In genomic region chr20:38050691-38051090, GRCh38 we compare ENCODE assay signal across 15 cellular contexts. TPM values are rescaled to one million over a fixed set of nuclear protein-coding genes. Genes with fewer than 3 reads are reported as not detected.
DNase-seq lines count a peak whose midpoint lies in the region; ATAC-seq and TF ChIP-seq lines count a peak whose summit lies in the region.
"Had no signal": no experiment of that assay in that cellular context is flagged by ENCODE, and none has a peak within 500 bp of the region (broad histone marks: within the 10 kb centered on the region; RNA-seq: fewer than 3 reads in every experiment).

No MANE protein-coding gene starts in this region.

- peaks cover 15% of the 10 kb centered on the region for H3K4me1 Mint-ChIP-seq in activated naive CD4-positive, alpha-beta T cell treated with anti-CD3 and anti-CD28 coated beads, Interleukin-2, amount 10 ng/mL, durations not matched to agents 7 days and 5 days
- peaks cover 40% of the 10 kb centered on the region for H3K4me1 Mint-ChIP-seq in stimulated activated effector memory CD8-positive, alpha-beta T cell treated with anti-CD3 and anti-CD28 coated beads, Interleukin-12 subunit alpha, Interleukin-12 subunit beta, amount 100 ng/mL, for 72 hours

- TF ChIP-seq CTCF in VCaP (conservative IDR thresholded peaks at IDR 0.05) = no peak

- no peaks in the 10 kb centered on the region for H3K27me3 Mint-ChIP-seq in activated naive CD4-positive, alpha-beta T cell treated with anti-CD3 and anti-CD28 coated beads, Interleukin-2, amount 10 ng/mL, durations not matched to agents 7 days and 5 days

- no peak for DNase-seq in activated naive CD4-positive, alpha-beta T cell treated with anti-CD3 and anti-CD28 coated beads, Interleukin-2, amount 50 U/mL, for 72 hours (ENCODE audit: low spot score in 2 of 2)
- DNase-seq in activated naive CD4-positive, alpha-beta T cell treated with anti-CD3 and anti-CD28 coated beads, Interleukin-2, amount 10 ng/mL, durations not matched to agents 7 days and 5 days = no peak
- DNase-seq in fibroblast of peridontal ligament (ENCODE audit: extremely low read depth) (peak; percentile 34), NCI-H2029 treated with DMSO at 0.1 percent for 48 hours (lab: John Stamatoyannopoulos, UW) (no peak), nucleus accumbens (lab: John Stamatoyannopoulos, UW) (no peak)
- no peak for DNase-seq in stimulated activated effector memory CD8-positive, alpha-beta T cell treated with anti-CD3 and anti-CD28 coated beads, Interleukin-12 subunit alpha, Interleukin-12 subunit beta, amount 100 ng/mL, for 72 hours (ENCODE audit: low spot score in 2 of 2)
- DNase-seq: activated gamma-delta T cell; AML-193; dermis blood vessel endothelial cell; NCI-H2107; retina; stimulated activated CD4-positive, alpha-beta T cell treated with anti-CD3 and anti-CD28 coated beads, Interleukin-4, amount 100 ng/mL, for 24 hours; stimulated activated naive CD4-positive, alpha-beta T cell had no signal

- H3K27ac ChIP-seq in VCaP = peak overlapping the region; percentile 37

- CTCF ChIA-PET in activated naive CD4-positive, alpha-beta T cell treated with anti-CD3 and anti-CD28 coated beads, Interleukin-2, amount 10 ng/mL, durations not matched to agents 7 days and 5 days (lab: Charles Lee) = interaction anchor here (0.9 to 1.6 kb wide), 4 partner anchors 10 to 173 kb away, joined by 3 to 7 read pairs (median 5); no protein-coding TSS in a partner anchor

- H3K9me3 Mint-ChIP-seq in activated naive CD4-positive, alpha-beta T cell treated with anti-CD3 and anti-CD28 coated beads, Interleukin-2, amount 50 U/mL, for 72 hours = no peaks in the 10 kb centered on the region
- no peaks in the 10 kb centered on the region for H3K9me3 Mint-ChIP-seq in activated naive CD4-positive, alpha-beta T cell treated with anti-CD3 and anti-CD28 coated beads, Interleukin-2, amount 10 ng/mL, durations not matched to agents 7 days and 5 days
- no peaks in the 10 kb centered on the region for H3K9me3 Mint-ChIP-seq in stimulated activated effector memory CD8-positive, alpha-beta T cell treated with anti-CD3 and anti-CD28 coated beads, Interleukin-12 subunit alpha, Interleukin-12 subunit beta, amount 100 ng/mL, for 72 hours

- no peak overlapping the region for H3K4me3 Mint-ChIP-seq in activated naive CD4-positive, alpha-beta T cell treated with anti-CD3 and anti-CD28 coated beads, Interleukin-2, amount 10 ng/mL, durations not matched to agents 7 days and 5 days
- H3K4me3 Mint-ChIP-seq in stimulated activated effector memory CD8-positive, alpha-beta T cell treated with anti-CD3 and anti-CD28 coated beads, Interleukin-12 subunit alpha, Interleukin-12 subunit beta, amount 100 ng/mL, for 72 hours = no peak overlapping the region

- peak; percentile 66 to 76 for ATAC-seq in activated naive CD4-positive, alpha-beta T cell treated with anti-CD3 and anti-CD28 coated beads, Interleukin-2, amount 50 U/mL, for 72 hours
- ATAC-seq in stimulated activated effector memory CD8-positive, alpha-beta T cell treated with anti-CD3 and anti-CD28 coated beads, Interleukin-12 subunit alpha, Interleukin-12 subunit beta, amount 100 ng/mL, for 72 hours = peak; percentile 44
- no peak for ATAC-seq in GM21526 (IDR thresholded peaks at IDR 0.05; ENCODE audit: low FRiP score, unreplicated experiment)

- H3K36me3 Mint-ChIP-seq in activated naive CD4-positive, alpha-beta T cell treated with anti-CD3 and anti-CD28 coated beads, Interleukin-2, amount 50 U/mL, for 72 hours = peaks cover 0 to 14% of the 10 kb centered on the region in 2 donors
- peaks cover 17% of the 10 kb centered on the region for H3K36me3 Mint-ChIP-seq in activated naive CD4-positive, alpha-beta T cell treated with anti-CD3 and anti-CD28 coated beads, Interleukin-2, amount 10 ng/mL, durations not matched to agents 7 days and 5 days
- peaks cover 81% of the 10 kb centered on the region for H3K36me3 Mint-ChIP-seq in stimulated activated effector memory CD8-positive, alpha-beta T cell treated with anti-CD3 and anti-CD28 coated beads, Interleukin-12 subunit alpha, Interleukin-12 subunit beta, amount 100 ng/mL, for 72 hours

- H3K27ac Mint-ChIP-seq in activated naive CD4-positive, alpha-beta T cell treated with anti-CD3 and anti-CD28 coated beads, Interleukin-2, amount 50 U/mL, for 72 hours = peak overlapping the region in 1 of 2 donors; percentile 64
- no peak overlapping the region for H3K27ac Mint-ChIP-seq in activated naive CD4-positive, alpha-beta T cell treated with anti-CD3 and anti-CD28 coated beads, Interleukin-2, amount 10 ng/mL, durations not matched to agents 7 days and 5 days
- peak overlapping the region; percentile 48 for H3K27ac Mint-ChIP-seq in stimulated activated effector memory CD8-positive, alpha-beta T cell treated with anti-CD3 and anti-CD28 coated beads, Interleukin-12 subunit alpha, Interleukin-12 subunit beta, amount 100 ng/mL, for 72 hours

RNA-seq across cellular contexts. Expression of gene RPRD1B, which starts 17.1 kb away (rescaled TPM):
- 10 to 100 TPM; 40.2 to 44.0 TPM for total RNA-seq in activated naive CD4-positive, alpha-beta T cell treated with anti-CD3 and anti-CD28 coated beads, Interleukin-2, amount 50 U/mL, for 72 hours

RNA-seq across cellular contexts. Expression of gene TTI1, which starts 17.4 kb away (rescaled TPM):
- total RNA-seq in activated naive CD4-positive, alpha-beta T cell treated with anti-CD3 and anti-CD28 coated beads, Interleukin-2, amount 50 U/mL, for 72 hours = 10 to 100 TPM; 36.1 to 40.2 TPM
